21 cellular contexts compared by ENCODE assay signal in genomic region chr7:18445916-18446520, GRCh38. TPM values are rescaled to one million over a fixed set of nuclear protein-coding genes. Genes with fewer than 3 reads are reported as not detected.
A peak's percentile ranks its signal among the peaks of the same experiment; 100 is the strongest.
DNase-seq lines count a peak whose midpoint lies in the region; ATAC-seq and TF ChIP-seq lines count a peak whose summit lies in the region.
"Had no signal": no experiment of that assay in that cellular context is flagged by ENCODE, and none has a peak within 500 bp of the region (broad histone marks: within the 10 kb centered on the region; RNA-seq: fewer than 3 reads in every experiment).

No MANE protein-coding gene starts in this region.

- H3K27me3 ChIP-seq in HAP-1 (ENCODE audit: low read depth): no peaks in the 10 kb centered on the region
- no peaks in the 10 kb centered on the region for H3K27me3 ChIP-seq in mesendoderm (ENCODE audit: insufficient read depth, low read length, poor library complexity)
- H3K27me3 ChIP-seq: BE2C, right lobe of liver, tibial artery, vagina had no signal

- WGBS in mesendoderm (ENCODE audit: extremely low coverage, insufficient coverage, low lambda C conversion rate): no CpG with 5 or more reads among the region's 4 CpGs

- H3K9ac ChIP-seq in mesendoderm (ENCODE audit: low read length): no peak overlapping the region

- H3K4ac ChIP-seq in mesendoderm (ENCODE audit: low read depth, low read length): peak overlapping the region; percentile 36

- ATAC-seq in GM18517 (IDR thresholded peaks at IDR 0.05; ENCODE audit: unreplicated experiment): no peak
- ATAC-seq: activated naive CD4-positive, alpha-beta T cell treated with anti-CD3 and anti-CD28 coated beads, Interleukin-2, amount 50 U/mL, for 72 hours; right lobe of liver had no signal

- H2BK15ac ChIP-seq in mesendoderm (replicated peaks; ENCODE audit: low read depth): peak overlapping the region; percentile 27

- H2BK120ac ChIP-seq in mesendoderm (ENCODE audit: low read depth, low read length): no peak overlapping the region

- no peak overlapping the region for H4K8ac ChIP-seq in mesendoderm (ENCODE audit: low read depth, low read length)

- no peak overlapping the region for H3K4me2 ChIP-seq in mesendoderm (ENCODE audit: low read length)

- H3K36me3 ChIP-seq in HAP-1 (replicated peaks) (no peaks in the 10 kb centered on the region), mesendoderm (ENCODE audit: control insufficient read depth, insufficient read depth, low read length) (no peaks in the 10 kb centered on the region)
- H3K36me3 ChIP-seq: BE2C, right lobe of liver, tibial artery, vagina had no signal

- H3K4me1 ChIP-seq in HAP-1 (peaks cover 72% of the 10 kb centered on the region), mesendoderm (ENCODE audit: control insufficient read depth, low read depth, low read length) (no peaks in the 10 kb centered on the region)
- H3K4me1 ChIP-seq: right lobe of liver, tibial artery, vagina had no signal

- H3K79me1 ChIP-seq in mesendoderm (ENCODE audit: low read length): no peaks in the 10 kb centered on the region

- H3K4me3 ChIP-seq in HAP-1 (no peak overlapping the region), mesendoderm (ENCODE audit: low read length) (no peak overlapping the region)
- H3K4me3 ChIP-seq: right lobe of liver, tibial artery, vagina had no signal

- H3K9me3 ChIP-seq in HAP-1: no peaks in the 10 kb centered on the region
- H3K9me3 ChIP-seq: BE2C, right lobe of liver, tibial artery, vagina had no signal

- H3K18ac ChIP-seq in mesendoderm (ENCODE audit: low read length): no peak overlapping the region

- H2BK5ac ChIP-seq in mesendoderm (ENCODE audit: low read length): peak overlapping the region; percentile 11

- DNase-seq in HAP-1 (ENCODE audit: low spot score in 2 of 2) (peak; percentile 55 to 77), mesendoderm (no peak), NCI-H2107 (lab: John Stamatoyannopoulos, UW) (no peak), NCI-H187 (lab: John Stamatoyannopoulos, UW) (no peak)
- no peak for DNase-seq in stimulated activated CD4-positive, alpha-beta T cell treated with anti-CD3 and anti-CD28 coated beads, Interleukin-4, amount 100 ng/mL, for 24 hours
- DNase-seq: ACHN; activated CD4-positive, alpha-beta T cell treated with anti-CD3 and anti-CD28 coated beads, Interleukin-2, amount 10 ng/mL, durations not matched to agents 24 days and 14 days; DMS79; effector CD4-positive, alpha-beta T cell; MV-4-11; NCI-H1436; NCI-H774; right lobe of liver; tibial artery had no signal

- TF ChIP-seq CTCF in 22Rv1 (IDR thresholded peaks at IDR 0.05): no peak
- no peak for TF ChIP-seq CTCF in VCaP (conservative IDR thresholded peaks at IDR 0.05)

- H3K27ac ChIP-seq in 22Rv1 (peak overlapping the region; percentile 18; the same call in 1 of the 2 replicates), VCaP (peak overlapping the region; percentile 30), mesendoderm (ENCODE audit: low read depth, low read length) (no peak overlapping the region)
- H3K27ac ChIP-seq: right lobe of liver, RWPE1, tibial artery, vagina had no signal

- H3K23ac ChIP-seq in mesendoderm (ENCODE audit: low read length): no peak overlapping the region

- no peak overlapping the region for H2AK5ac ChIP-seq in mesendoderm (ENCODE audit: low read length)

- H3K56ac ChIP-seq in mesendoderm (ENCODE audit: low read length): no peak overlapping the region

- in situ Hi-C loops in HAP-1 (cut with MboI; ENCODE audit: low sequenced_read_pairs): no loop called here

- no peak overlapping the region for H4K5ac ChIP-seq in mesendoderm (ENCODE audit: low read length)

- H3K79me2 ChIP-seq in mesendoderm (ENCODE audit: control insufficient read depth, insufficient read depth, low read length): no peaks in the 10 kb centered on the region

RNA-seq across cellular contexts. Expression of gene HDAC9, which starts 49.5 kb away (rescaled TPM):
- polyA plus RNA-seq in mesendoderm (2013, experiment 1 of 2): 2.6 TPM
- polyA plus RNA-seq in mesendoderm (2013, experiment 2 of 2): 2.6 TPM

Comparison
In these comparisons a context has a peak if more than half of its experiments do, and no peak if none do; other contexts are left out.
1. DNase-seq: peak in HAP-1 (2 of 2); none in mesendoderm (single experiment), NCI-H2107 (single experiment), stimulated activated CD4-positive, alpha-beta T cell treated with anti-CD3 and anti-CD28 coated beads, Interleukin-4, amount 100 ng/mL, for 24 hours (single experiment) and NCI-H187 (0 of 2).